In the genomic region with DNA sequence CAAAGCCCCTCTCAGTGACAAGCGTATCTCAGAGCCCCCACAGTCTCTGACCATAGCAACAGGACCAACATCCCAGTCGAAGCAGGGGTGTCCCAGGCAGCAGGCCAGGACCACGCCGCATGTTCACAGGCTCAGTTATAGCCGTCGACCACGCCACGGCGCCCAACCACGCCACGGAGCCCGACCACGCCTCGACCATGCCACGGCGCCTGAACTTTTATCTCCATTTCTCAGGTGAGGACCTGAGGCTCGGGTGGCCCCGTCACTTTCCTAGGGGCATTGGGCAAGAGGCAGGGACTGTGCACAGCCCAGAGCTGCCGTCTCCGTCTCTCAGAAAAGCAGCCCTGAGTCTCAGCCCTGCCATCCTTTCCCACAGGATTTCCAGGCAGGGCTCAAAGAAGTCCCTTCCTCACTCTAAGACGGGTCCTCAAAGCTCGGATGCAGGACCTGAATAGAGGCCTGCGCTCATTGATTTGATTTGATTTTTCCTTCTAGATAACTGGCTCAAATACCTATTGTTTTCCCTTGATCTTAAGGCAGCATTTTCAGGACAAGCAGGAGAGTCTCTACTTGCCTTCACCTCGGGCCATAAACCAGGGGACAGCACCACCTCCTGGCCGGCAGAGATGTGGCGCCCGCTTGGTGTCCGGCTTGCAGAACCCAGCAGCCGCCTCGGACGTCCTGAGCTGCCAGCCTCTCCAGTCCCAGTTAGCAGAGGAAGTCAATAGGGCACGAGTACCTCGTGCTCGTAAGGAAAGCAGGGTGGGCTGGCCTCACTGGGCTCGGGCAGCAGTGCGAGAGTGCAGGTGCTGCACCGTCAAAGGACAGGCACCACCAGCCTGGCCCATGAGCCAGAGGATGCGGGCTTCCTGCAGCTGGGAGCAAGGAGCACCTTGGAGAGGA, we compare ENCODE assay signal across 8 cellular contexts. TPM values are rescaled to one million over a fixed set of nuclear protein-coding genes. Genes with fewer than 3 reads are reported as not detected.
DNase-seq lines count a peak whose midpoint lies in the region; TF ChIP-seq lines count a peak whose summit lies in the region.

No MANE protein-coding gene starts in this region.

- H3K27me3 ChIP-seq in kidney epithelial cell (ENCODE audit: control insufficient read depth, insufficient read depth, low read length), result peaks cover 5% of the 10 kb centered on the region

- H3K4me3 ChIP-seq in cardiac fibroblast (replicated peaks in 1 of 2; ENCODE audit: low read depth in 2 of 2, low read length in 2 of 2) (no peak overlapping the region), kidney epithelial cell (ENCODE audit: low read depth, low read length) (no peak overlapping the region)

- peak; percentile 95 for TF ChIP-seq CTCF in cardiac fibroblast (IDR thresholded peaks at IDR 0.05; ENCODE audit: low read depth, low read length)
- peak; percentile 90 for TF ChIP-seq CTCF in kidney epithelial cell (IDR thresholded peaks at IDR 0.05; ENCODE audit: insufficient read depth, low read length, poor library complexity, severe bottlenecking)

- TF ChIP-seq RAD21 in Ishikawa (IDR thresholded peaks at IDR 0.05; ENCODE audit: low read depth), result peak; percentile 96

- no peaks in the 10 kb centered on the region for H3K36me3 ChIP-seq in kidney epithelial cell (ENCODE audit: control insufficient read depth, insufficient read depth, low read length)

- no peak for TF ChIP-seq EP300 in Ishikawa (IDR thresholded peaks at IDR 0.05; ENCODE audit: borderline replicate concordance)

- DNase-seq in NCI-H1417 (lab: John Stamatoyannopoulos, UW) (peak in 2 of 3 experiments; percentile 26 to 58), NCI-H1417 treated with DMSO at 0.1 percent for 48 hours (lab: John Stamatoyannopoulos, UW) (no peak), SKM-1 treated with dmso at 0.1 percent for 144 hours (lab: John Stamatoyannopoulos, UW; ENCODE audit: unreplicated experiment) (peak; percentile 70), cardiac fibroblast (ENCODE audit: low read depth in 2 of 2) (peak; percentile 82 to 90), kidney epithelial cell (ENCODE audit: low read depth) (no peak), NCI-H774 (lab: John Stamatoyannopoulos, UW) (no peak)
- DNase-seq in stimulated activated CD4-positive, alpha-beta T cell treated with anti-CD3 and anti-CD28 coated beads, Interleukin-1b, Interleukin-23, amount 100 ng/mL, for 48 hours, result peak; percentile 45

TF ChIP-seq in Ishikawa, 13 proteins besides CTCF, POLR2A, EP300 and RAD21:
- TF ChIP-seq ZBTB7A (IDR thresholded peaks at IDR 0.05; ENCODE audit: low read depth) (no peak), YY1 (IDR thresholded peaks at IDR 0.05; ENCODE audit: low read depth) (no peak), EGR1 (IDR thresholded peaks at IDR 0.05) (no peak), CREB1 (IDR thresholded peaks at IDR 0.05; ENCODE audit: low read depth) (no peak), TEAD4 (IDR thresholded peaks at IDR 0.05) (no peak), TCF12 (IDR thresholded peaks at IDR 0.05; ENCODE audit: low read depth) (no peak), NFIC (IDR thresholded peaks at IDR 0.05) (no peak), CEBPB (IDR thresholded peaks at IDR 0.05) (no peak), FOXM1 (IDR thresholded peaks at IDR 0.05; ENCODE audit: borderline replicate concordance, low read depth) (no peak)
- TF ChIP-seq, protein P1, sequence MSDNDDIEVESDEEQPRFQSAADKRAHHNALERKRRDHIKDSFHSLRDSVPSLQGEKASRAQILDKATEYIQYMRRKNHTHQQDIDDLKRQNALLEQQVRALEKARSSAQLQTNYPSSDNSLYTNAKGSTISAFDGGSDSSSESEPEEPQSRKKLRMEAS (IDR thresholded peaks at IDR 0.05), result no peak

RNA-seq across cellular contexts. Expression of gene C16orf95, which starts 38.8 kb away (rescaled TPM):
- total RNA-seq in kidney epithelial cell, result 1.7 and 5.7 TPM in 2 replicates

Comparison
In these comparisons a context has a peak if more than half of its experiments do, and no peak if none do; other contexts are left out.
1. DNase-seq: peak in NCI-H1417 (2 of 3), SKM-1 treated with dmso at 0.1 percent for 144 hours (single experiment), cardiac fibroblast (2 of 2) and stimulated activated CD4-positive, alpha-beta T cell treated with anti-CD3 and anti-CD28 coated beads, Interleukin-1b, Interleukin-23, amount 100 ng/mL, for 48 hours (single experiment); none in NCI-H1417 treated with DMSO at 0.1 percent for 48 hours (single experiment), kidney epithelial cell (single experiment) and NCI-H774 (single experiment).